In genomic region chrX:77899081-77899828, GRCh38 we compare ENCODE assay signal across 1 cellular context.
TF ChIP-seq lines count a peak whose summit lies in the region.

A gene with protein sequence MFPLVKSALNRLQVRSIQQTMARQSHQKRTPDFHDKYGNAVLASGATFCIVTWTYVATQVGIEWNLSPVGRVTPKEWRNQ (plus strand): TSS chrX:77899468. CDS start chrX:77899554, 86 bp downstream.

TF ChIP-seq in GM12878, 131 proteins besides CTCF, POLR2A, EP300 and RAD21 (continued from another document and continues in another):
- no peak for TF ChIP-seq REST (IDR thresholded peaks at IDR 0.05; ENCODE audit: low read depth, low read length)
- TF ChIP-seq POU2F2 (IDR thresholded peaks at IDR 0.05; ENCODE audit: borderline replicate concordance, low read depth, low read length): no peak
- peak; percentile 85 for TF ChIP-seq BRCA1 (IDR thresholded peaks at IDR 0.05; ENCODE audit: low read depth, low read length)
- peak; percentile 58 for TF ChIP-seq E2F8 (IDR thresholded peaks at IDR 0.05; ENCODE audit: low read depth, partially characterized antibody)
- TF ChIP-seq GABPA (IDR thresholded peaks at IDR 0.05; ENCODE audit: low read depth): no peak
- TF ChIP-seq KAT2A (conservative IDR thresholded peaks at IDR 0.05; ENCODE audit: control insufficient read depth, low read depth, low read length): no peak
- no peak for TF ChIP-seq KLF5 (IDR thresholded peaks at IDR 0.05; ENCODE audit: partially characterized antibody)
- no peak for TF ChIP-seq MEF2A (IDR thresholded peaks at IDR 0.05; ENCODE audit: insufficient read depth, low read depth, low read length)
- TF ChIP-seq MTA2 (IDR thresholded peaks at IDR 0.05; ENCODE audit: low read depth): no peak
- no peak for TF ChIP-seq WRNIP1 (IDR thresholded peaks at IDR 0.05; ENCODE audit: borderline replicate concordance, low read depth, low read length)
- TF ChIP-seq PKNOX1 (IDR thresholded peaks at IDR 0.05): peak; percentile 53; the same call in 1 of the 2 replicates
- TF ChIP-seq NBN (IDR thresholded peaks at IDR 0.05): no peak
- no peak for TF ChIP-seq MEF2B (IDR thresholded peaks at IDR 0.05; ENCODE audit: partially characterized antibody, poor library complexity, severe bottlenecking)
- no peak for TF ChIP-seq BACH1 (IDR thresholded peaks at IDR 0.05; ENCODE audit: borderline replicate concordance)
- no peak for TF ChIP-seq NFYA (IDR thresholded peaks at IDR 0.05; ENCODE audit: borderline replicate concordance, low read depth, low read length)
- TF ChIP-seq POLR2AphosphoS5 (IDR thresholded peaks at IDR 0.05; ENCODE audit: low read length): peak; percentile 93
- TF ChIP-seq, protein P1, sequence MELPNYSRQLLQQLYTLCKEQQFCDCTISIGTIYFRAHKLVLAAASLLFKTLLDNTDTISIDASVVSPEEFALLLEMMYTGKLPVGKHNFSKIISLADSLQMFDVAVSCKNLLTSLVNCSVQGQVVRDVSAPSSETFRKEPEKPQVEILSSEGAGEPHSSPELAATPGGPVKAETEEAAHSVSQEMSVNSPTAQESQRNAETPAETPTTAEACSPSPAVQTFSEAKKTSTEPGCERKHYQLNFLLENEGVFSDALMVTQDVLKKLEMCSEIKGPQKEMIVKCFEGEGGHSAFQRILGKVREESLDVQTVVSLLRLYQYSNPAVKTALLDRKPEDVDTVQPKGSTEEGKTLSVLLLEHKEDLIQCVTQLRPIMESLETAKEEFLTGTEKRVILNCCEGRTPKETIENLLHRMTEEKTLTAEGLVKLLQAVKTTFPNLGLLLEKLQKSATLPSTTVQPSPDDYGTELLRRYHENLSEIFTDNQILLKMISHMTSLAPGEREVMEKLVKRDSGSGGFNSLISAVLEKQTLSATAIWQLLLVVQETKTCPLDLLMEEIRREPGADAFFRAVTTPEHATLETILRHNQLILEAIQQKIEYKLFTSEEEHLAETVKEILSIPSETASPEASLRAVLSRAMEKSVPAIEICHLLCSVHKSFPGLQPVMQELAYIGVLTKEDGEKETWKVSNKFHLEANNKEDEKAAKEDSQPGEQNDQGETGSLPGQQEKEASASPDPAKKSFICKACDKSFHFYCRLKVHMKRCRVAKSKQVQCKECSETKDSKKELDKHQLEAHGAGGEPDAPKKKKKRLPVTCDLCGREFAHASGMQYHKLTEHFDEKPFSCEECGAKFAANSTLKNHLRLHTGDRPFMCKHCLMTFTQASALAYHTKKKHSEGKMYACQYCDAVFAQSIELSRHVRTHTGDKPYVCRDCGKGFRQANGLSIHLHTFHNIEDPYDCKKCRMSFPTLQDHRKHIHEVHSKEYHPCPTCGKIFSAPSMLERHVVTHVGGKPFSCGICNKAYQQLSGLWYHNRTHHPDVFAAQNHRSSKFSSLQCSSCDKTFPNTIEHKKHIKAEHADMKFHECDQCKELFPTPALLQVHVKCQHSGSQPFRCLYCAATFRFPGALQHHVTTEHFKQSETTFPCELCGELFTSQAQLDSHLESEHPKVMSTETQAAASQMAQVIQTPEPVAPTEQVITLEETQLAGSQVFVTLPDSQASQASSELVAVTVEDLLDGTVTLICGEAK (IDR thresholded peaks at IDR 0.05; ENCODE audit: borderline replicate concordance): peak; percentile 60; the same call in 1 of the 2 replicates
- TF ChIP-seq JUNB (IDR thresholded peaks at IDR 0.05): no peak
- TF ChIP-seq, protein P2, sequence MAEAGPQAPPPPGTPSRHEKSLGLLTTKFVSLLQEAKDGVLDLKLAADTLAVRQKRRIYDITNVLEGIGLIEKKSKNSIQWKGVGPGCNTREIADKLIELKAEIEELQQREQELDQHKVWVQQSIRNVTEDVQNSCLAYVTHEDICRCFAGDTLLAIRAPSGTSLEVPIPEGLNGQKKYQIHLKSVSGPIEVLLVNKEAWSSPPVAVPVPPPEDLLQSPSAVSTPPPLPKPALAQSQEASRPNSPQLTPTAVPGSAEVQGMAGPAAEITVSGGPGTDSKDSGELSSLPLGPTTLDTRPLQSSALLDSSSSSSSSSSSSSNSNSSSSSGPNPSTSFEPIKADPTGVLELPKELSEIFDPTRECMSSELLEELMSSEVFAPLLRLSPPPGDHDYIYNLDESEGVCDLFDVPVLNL (IDR thresholded peaks at IDR 0.05; ENCODE audit: low read depth, low read length): no peak
- TF ChIP-seq, protein P3, sequence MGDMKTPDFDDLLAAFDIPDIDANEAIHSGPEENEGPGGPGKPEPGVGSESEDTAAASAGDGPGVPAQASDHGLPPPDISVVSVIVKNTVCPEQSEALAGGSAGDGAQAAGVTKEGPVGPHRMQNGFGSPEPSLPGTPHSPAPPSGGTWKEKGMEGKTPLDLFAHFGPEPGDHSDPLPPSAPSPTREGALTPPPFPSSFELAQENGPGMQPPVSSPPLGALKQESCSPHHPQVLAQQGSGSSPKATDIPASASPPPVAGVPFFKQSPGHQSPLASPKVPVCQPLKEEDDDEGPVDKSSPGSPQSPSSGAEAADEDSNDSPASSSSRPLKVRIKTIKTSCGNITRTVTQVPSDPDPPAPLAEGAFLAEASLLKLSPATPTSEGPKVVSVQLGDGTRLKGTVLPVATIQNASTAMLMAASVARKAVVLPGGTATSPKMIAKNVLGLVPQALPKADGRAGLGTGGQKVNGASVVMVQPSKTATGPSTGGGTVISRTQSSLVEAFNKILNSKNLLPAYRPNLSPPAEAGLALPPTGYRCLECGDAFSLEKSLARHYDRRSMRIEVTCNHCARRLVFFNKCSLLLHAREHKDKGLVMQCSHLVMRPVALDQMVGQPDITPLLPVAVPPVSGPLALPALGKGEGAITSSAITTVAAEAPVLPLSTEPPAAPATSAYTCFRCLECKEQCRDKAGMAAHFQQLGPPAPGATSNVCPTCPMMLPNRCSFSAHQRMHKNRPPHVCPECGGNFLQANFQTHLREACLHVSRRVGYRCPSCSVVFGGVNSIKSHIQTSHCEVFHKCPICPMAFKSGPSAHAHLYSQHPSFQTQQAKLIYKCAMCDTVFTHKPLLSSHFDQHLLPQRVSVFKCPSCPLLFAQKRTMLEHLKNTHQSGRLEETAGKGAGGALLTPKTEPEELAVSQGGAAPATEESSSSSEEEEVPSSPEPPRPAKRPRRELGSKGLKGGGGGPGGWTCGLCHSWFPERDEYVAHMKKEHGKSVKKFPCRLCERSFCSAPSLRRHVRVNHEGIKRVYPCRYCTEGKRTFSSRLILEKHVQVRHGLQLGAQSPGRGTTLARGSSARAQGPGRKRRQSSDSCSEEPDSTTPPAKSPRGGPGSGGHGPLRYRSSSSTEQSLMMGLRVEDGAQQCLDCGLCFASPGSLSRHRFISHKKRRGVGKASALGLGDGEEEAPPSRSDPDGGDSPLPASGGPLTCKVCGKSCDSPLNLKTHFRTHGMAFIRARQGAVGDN (IDR thresholded peaks at IDR 0.05): no peak
- peak; percentile 67 for TF ChIP-seq IKZF1 (conservative IDR thresholded peaks at IDR 0.05)
- TF ChIP-seq SPI1 (IDR thresholded peaks at IDR 0.05; ENCODE audit: borderline replicate concordance, insufficient read depth, low read depth, low read length): no peak
- TF ChIP-seq, protein P4, sequence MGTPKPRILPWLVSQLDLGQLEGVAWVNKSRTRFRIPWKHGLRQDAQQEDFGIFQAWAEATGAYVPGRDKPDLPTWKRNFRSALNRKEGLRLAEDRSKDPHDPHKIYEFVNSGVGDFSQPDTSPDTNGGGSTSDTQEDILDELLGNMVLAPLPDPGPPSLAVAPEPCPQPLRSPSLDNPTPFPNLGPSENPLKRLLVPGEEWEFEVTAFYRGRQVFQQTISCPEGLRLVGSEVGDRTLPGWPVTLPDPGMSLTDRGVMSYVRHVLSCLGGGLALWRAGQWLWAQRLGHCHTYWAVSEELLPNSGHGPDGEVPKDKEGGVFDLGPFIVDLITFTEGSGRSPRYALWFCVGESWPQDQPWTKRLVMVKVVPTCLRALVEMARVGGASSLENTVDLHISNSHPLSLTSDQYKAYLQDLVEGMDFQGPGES (IDR thresholded peaks at IDR 0.05): no peak
- peak; percentile 56; the same call in 1 of the 2 replicates for TF ChIP-seq MXI1 (IDR thresholded peaks at IDR 0.05; ENCODE audit: low read depth, low read length)
- TF ChIP-seq JUND (IDR thresholded peaks at IDR 0.05; ENCODE audit: low read depth, low read length): no peak
- no peak for TF ChIP-seq PML (IDR thresholded peaks at IDR 0.05; ENCODE audit: low read length)
- no peak for TF ChIP-seq IRF4 (IDR thresholded peaks at IDR 0.05; ENCODE audit: low read depth, low read length)
- TF ChIP-seq CBX3 (IDR thresholded peaks at IDR 0.05; ENCODE audit: borderline replicate concordance, low read depth): no peak
- no peak for TF ChIP-seq TCF3 (IDR thresholded peaks at IDR 0.05; ENCODE audit: borderline replicate concordance, insufficient read depth, low read depth, low read length)
- TF ChIP-seq, protein P5, sequence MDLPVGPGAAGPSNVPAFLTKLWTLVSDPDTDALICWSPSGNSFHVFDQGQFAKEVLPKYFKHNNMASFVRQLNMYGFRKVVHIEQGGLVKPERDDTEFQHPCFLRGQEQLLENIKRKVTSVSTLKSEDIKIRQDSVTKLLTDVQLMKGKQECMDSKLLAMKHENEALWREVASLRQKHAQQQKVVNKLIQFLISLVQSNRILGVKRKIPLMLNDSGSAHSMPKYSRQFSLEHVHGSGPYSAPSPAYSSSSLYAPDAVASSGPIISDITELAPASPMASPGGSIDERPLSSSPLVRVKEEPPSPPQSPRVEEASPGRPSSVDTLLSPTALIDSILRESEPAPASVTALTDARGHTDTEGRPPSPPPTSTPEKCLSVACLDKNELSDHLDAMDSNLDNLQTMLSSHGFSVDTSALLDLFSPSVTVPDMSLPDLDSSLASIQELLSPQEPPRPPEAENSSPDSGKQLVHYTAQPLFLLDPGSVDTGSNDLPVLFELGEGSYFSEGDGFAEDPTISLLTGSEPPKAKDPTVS (IDR thresholded peaks at IDR 0.05; ENCODE audit: low read depth, low read length): no peak
- no peak for TF ChIP-seq STAT1 (conservative IDR thresholded peaks at IDR 0.05)
- TF ChIP-seq PAX5 (IDR thresholded peaks at IDR 0.05; ENCODE audit: borderline replicate concordance, low read depth, low read length): no peak
- peak; percentile 84 for TF ChIP-seq HCFC1 (IDR thresholded peaks at IDR 0.05; ENCODE audit: low read length)
- TF ChIP-seq YY1 (IDR thresholded peaks at IDR 0.05; ENCODE audit: low read depth, low read length): peak; percentile 93
- TF ChIP-seq GATAD2B (conservative IDR thresholded peaks at IDR 0.05; ENCODE audit: low read depth): no peak
- TF ChIP-seq TAF1 (IDR thresholded peaks at IDR 0.05; ENCODE audit: borderline replicate concordance, low read depth, low read length): peak; percentile 90
- TF ChIP-seq TBL1XR1 (IDR thresholded peaks at IDR 0.05; ENCODE audit: low read depth, low read length): no peak
